Comparison of ENCODE assay signal across 20 cellular contexts in genomic region chr15:34679326-34679725, GRCh38.
"Had no signal": no experiment of that assay in that cellular context is flagged by ENCODE, and none has a peak within 500 bp of the region (broad histone marks: within the 10 kb centered on the region; RNA-seq: fewer than 3 reads in every experiment).

No MANE protein-coding gene starts in this region.

- H3K4me1 ChIP-seq: adrenal gland, ascending aorta, gastroesophageal sphincter, right lobe of liver, testis, transverse colon had no signal

- DNase-seq: activated CD4-positive, alpha-beta T cell treated with anti-CD3 and anti-CD28 coated beads for 36 hours; activated CD4-positive, CD25-positive, alpha-beta regulatory T cell; activated CD8-positive, alpha-beta memory T cell treated with anti-CD3 and anti-CD28 coated beads, Interleukin-2, amount 10 ng/mL, durations not matched to agents 7 days and 5 days; activated CD8-positive, alpha-beta T cell treated with anti-CD3 and anti-CD28 coated beads, Interleukin-2, amount 10 ng/mL, durations not matched to agents 7 days and 5 days; activated naive CD4-positive, alpha-beta T cell; activated T-cell treated with anti-CD3 and anti-CD28 coated beads, Interleukin-2, amount 50 U/mL, for 72 hours; adrenal gland; endodermal cell; hippocampal formation; naive thymus-derived CD4-positive, alpha-beta T cell; ovary; right lobe of liver; stimulated activated CD4-positive, alpha-beta T cell treated with anti-CD3 and anti-CD28 coated beads, Interleukin-12 subunit alpha, Interleukin-12 subunit beta, amount 100 ng/mL, for 4 hours; stimulated activated CD4-positive, alpha-beta T cell treated with anti-CD3 and anti-CD28 coated beads, Interleukin-4, amount 100 ng/mL, for 1 hour; stimulated activated naive CD8-positive, alpha-beta T cell treated with anti-CD3 and anti-CD28 coated beads, Interleukin-15, Interleukin-2, amounts not matched to agents 100 U/mL and 50 U/mL, for 24 hours; testis; transverse colon had no signal

- H3K27me3 ChIP-seq: ascending aorta, gastroesophageal sphincter, ovary, right lobe of liver, testis, transverse colon had no signal

- H3K27ac ChIP-seq: adrenal gland, ascending aorta, gastroesophageal sphincter, ovary, right lobe of liver, skin epidermis, testis, transverse colon had no signal

- H3K36me3 ChIP-seq: adrenal gland, ascending aorta, gastroesophageal sphincter, ovary, right lobe of liver, transverse colon had no signal

- H3K4me3 ChIP-seq: adrenal gland, ascending aorta, gastroesophageal sphincter, ovary, right lobe of liver, skin epidermis, testis, transverse colon had no signal

- H3K9me3 ChIP-seq: adrenal gland, ascending aorta, gastroesophageal sphincter, ovary, right lobe of liver, testis, transverse colon had no signal
